10 cellular contexts compared by ENCODE assay signal in genomic region chr20:25318471-25319240, GRCh38.
DNase-seq lines count a peak whose midpoint lies in the region; ATAC-seq and TF ChIP-seq lines count a peak whose summit lies in the region.
"Had no signal": no experiment of that assay in that cellular context is flagged by ENCODE, and none has a peak within 500 bp of the region (broad histone marks: within the 10 kb centered on the region; RNA-seq: fewer than 3 reads in every experiment).

No MANE protein-coding gene starts in this region.

- 78 to 90% methylated on average over 14 to 15 of the region's 16 CpGs for WGBS in esophagus squamous epithelium, 2 donors

- no peaks in the 10 kb centered on the region for H3K4me1 Mint-ChIP-seq in progenitor cell of endocrine pancreas (ENCODE audit: low read depth)

- TF ChIP-seq POLR2A in esophagus squamous epithelium (IDR thresholded peaks at IDR 0.05), result no peak

- DNase-seq in MM.1S (peak; percentile 65), lower lobe of right lung (peak; percentile 55), esophagus squamous epithelium (lab: John Stamatoyannopoulos, UW) (no peak), DMS153 treated with DMSO at 0.1 percent for 48 hours (lab: John Stamatoyannopoulos, UW; ENCODE audit: unreplicated experiment) (no peak), progenitor cell of endocrine pancreas (ENCODE audit: low spot score, unreplicated experiment) (no peak), mucosa of gallbladder (ENCODE audit: low spot score) (no peak)

- ATAC-seq in GM18508 (IDR thresholded peaks at IDR 0.05; ENCODE audit: insufficient read depth, unreplicated experiment) (peak; percentile 96), GM21619 (IDR thresholded peaks at IDR 0.05; ENCODE audit: unreplicated experiment) (peak; percentile 86), lower lobe of right lung (peak; percentile 63 to 75)

- H3K36me3 Mint-ChIP-seq in progenitor cell of endocrine pancreas (ENCODE audit: insufficient read depth), result peaks cover 9% of the 10 kb centered on the region

- peak overlapping the region; percentile 46 for H3K4me3 ChIP-seq in MM.1S (ENCODE audit: low read length)
- H3K4me3 ChIP-seq in lower lobe of right lung, result no peak overlapping the region
- H3K4me3 ChIP-seq in esophagus squamous epithelium, result no peak overlapping the region
- H3K4me3 ChIP-seq: thoracic aorta had no signal

- H3K27me3 ChIP-seq in MM.1S (replicated peaks; ENCODE audit: insufficient read depth, low read length) (no peaks in the 10 kb centered on the region), lower lobe of right lung (ENCODE audit: low read depth) (no peaks in the 10 kb centered on the region), esophagus squamous epithelium (no peaks in the 10 kb centered on the region)

- no peaks in the 10 kb centered on the region for H3K27me3 Mint-ChIP-seq in progenitor cell of endocrine pancreas
- H3K27me3 Mint-ChIP-seq: activated naive CD8-positive, alpha-beta T cell had no signal

- H3K36me3 ChIP-seq in MM.1S (replicated peaks; ENCODE audit: insufficient read depth, low read length) (no peaks in the 10 kb centered on the region; the same call in 1 of the 2 replicates), lower lobe of right lung (peaks cover 45% of the 10 kb centered on the region), esophagus squamous epithelium (peaks cover 0 to 81% (median 0%) of the 10 kb centered on the region in 3 donors)

- H3K27ac ChIP-seq in MM.1S (ENCODE audit: low read length) (peak overlapping the region; percentile 98), lower lobe of right lung (peak overlapping the region; percentile 70), esophagus squamous epithelium (peak overlapping the region in 2 of 4 donors; percentile 40 to 68)
- H3K27ac ChIP-seq: thoracic aorta had no signal

- peak overlapping the region; percentile 71 for H3K9ac ChIP-seq in MM.1S (ENCODE audit: low read length)

- H3K4me2 ChIP-seq in MM.1S (ENCODE audit: low read depth, low read length), result peak overlapping the region; percentile 77

- H3K27ac Mint-ChIP-seq in progenitor cell of endocrine pancreas, result no peak overlapping the region
- H3K27ac Mint-ChIP-seq: activated naive CD8-positive, alpha-beta T cell had no signal

- H3K4me3 Mint-ChIP-seq in progenitor cell of endocrine pancreas (ENCODE audit: low read depth), result no peak overlapping the region
- H3K4me3 Mint-ChIP-seq: activated naive CD8-positive, alpha-beta T cell had no signal

- H3K9me3 ChIP-seq in MM.1S (replicated peaks; ENCODE audit: insufficient read depth, low read length) (no peaks in the 10 kb centered on the region), lower lobe of right lung (no peaks in the 10 kb centered on the region), esophagus squamous epithelium (no peaks in the 10 kb centered on the region)
- H3K9me3 ChIP-seq: thoracic aorta had no signal

- intact Hi-C loops in lower lobe of right lung (cut with DNase I), result no loop called here
- intact Hi-C loops in esophagus squamous epithelium (cut with DNase I), result no loop called here

- H3F3A ChIP-seq in MM.1S (ENCODE audit: insufficient read depth, low read length), result peaks cover 26% of the 10 kb centered on the region

- no peak for TF ChIP-seq CTCF in MM.1S (IDR thresholded peaks at IDR 0.05; ENCODE audit: low read length)
- no peak for TF ChIP-seq CTCF in lower lobe of right lung (IDR thresholded peaks at IDR 0.05)
- TF ChIP-seq CTCF in esophagus squamous epithelium (IDR thresholded peaks at IDR 0.05), result no peak
- TF ChIP-seq CTCF in progenitor cell of endocrine pancreas (IDR thresholded peaks at IDR 0.05; ENCODE audit: unreplicated experiment), result no peak

- H3K9me2 ChIP-seq in MM.1S (replicated peaks; ENCODE audit: insufficient read depth, low read length), result no peaks in the 10 kb centered on the region

- peaks cover 81% of the 10 kb centered on the region for H3K79me2 ChIP-seq in MM.1S (ENCODE audit: low read length)

- no peaks in the 10 kb centered on the region for H3K9me3 Mint-ChIP-seq in progenitor cell of endocrine pancreas (ENCODE audit: low read depth)

- no peaks in the 10 kb centered on the region for H4K20me1 ChIP-seq in MM.1S (ENCODE audit: insufficient read depth, low read length)

- H3K4me1 ChIP-seq in MM.1S (ENCODE audit: low read length) (peaks cover 58% of the 10 kb centered on the region), lower lobe of right lung (peaks cover 21% of the 10 kb centered on the region), esophagus squamous epithelium (peaks cover 0 to 8% (median 0%) of the 10 kb centered on the region in 3 donors)

- no peak overlapping the region; the same call in 1 of the 2 replicates for H2AFZ ChIP-seq in MM.1S (ENCODE audit: low read length)

Comparison
In these comparisons a context has a peak if more than half of its experiments do, and no peak if none do; other contexts are left out.
1. DNase-seq: peak in MM.1S (single experiment) and lower lobe of right lung (single experiment); none in esophagus squamous epithelium (single experiment), DMS153 treated with DMSO at 0.1 percent for 48 hours (single experiment), progenitor cell of endocrine pancreas (single experiment) and mucosa of gallbladder (single experiment).
2. Peak in every context shown above with its lines, with median percentiles within 50 percentile points of each other: ATAC-seq.